In the genomic region with DNA sequence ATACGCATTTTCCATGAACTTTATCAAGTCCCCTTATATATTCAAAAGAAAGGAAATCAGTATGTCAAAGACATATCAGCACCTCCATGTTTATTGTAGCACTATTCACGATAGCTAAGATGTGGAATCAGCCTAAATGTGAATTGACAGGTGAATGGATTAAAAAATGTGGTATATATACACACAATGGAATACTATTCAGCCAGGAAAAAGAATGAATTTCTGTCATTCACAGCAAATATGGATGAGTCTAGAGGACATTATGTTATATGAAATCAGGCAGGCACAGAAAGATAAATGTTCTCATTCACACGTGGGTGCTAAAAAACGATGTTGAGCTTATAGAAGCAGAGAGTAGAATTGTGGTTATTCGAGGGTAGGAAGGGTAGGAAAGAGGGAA, we compare ENCODE assay signal across 9 cellular contexts.
"Had no signal": no experiment of that assay in that cellular context is flagged by ENCODE, and none has a peak within 500 bp of the region (broad histone marks: within the 10 kb centered on the region; RNA-seq: fewer than 3 reads in every experiment).

No MANE protein-coding gene starts in this region.

- ATAC-seq: GM23338 had no signal

- H3K4me3 Mint-ChIP-seq: GM23338, H9, HFFc6 had no signal

- H3K27ac Mint-ChIP-seq: GM23338, H9 had no signal

- H3K4me3 ChIP-seq: GM23338 had no signal

- H3K9me3 Mint-ChIP-seq: GM23338, HFFc6 had no signal

- H3K4me2 ChIP-seq: GM23338 had no signal

- FAIRE-seq: H1, H54, HTR-8/SVneo had no signal

- DNase-seq: H9, HCEC 1CT, HFFc6, IMR-90, KBM-7 had no signal

- H2AFZ ChIP-seq: GM23338 had no signal
